Comparison of ENCODE assay signal across 1 cellular context in genomic region chr1:231395996-231396385, GRCh38.
TF ChIP-seq lines count a peak whose summit lies in the region.

No MANE protein-coding gene starts in this region.

TF ChIP-seq in SK-N-SH treated with all-trans-retinoic acid at 6 μM for 48 hours, 23 proteins besides CTCF, POLR2A, EP300 and RAD21 (continued from another document):
- no peak for TF ChIP-seq POU6F1 (CRISPR knock-in tag; IDR thresholded peaks at IDR 0.05; ENCODE audit: borderline replicate concordance, low read depth)
- no peak for TF ChIP-seq TCF4 (CRISPR knock-in tag; IDR thresholded peaks at IDR 0.05; ENCODE audit: borderline replicate concordance)
- no peak for TF ChIP-seq SNAI2 (CRISPR knock-in tag; IDR thresholded peaks at IDR 0.05)
- no peak for TF ChIP-seq PATZ1 (CRISPR knock-in tag; IDR thresholded peaks at IDR 0.05; ENCODE audit: borderline replicate concordance)
- TF ChIP-seq CREB5 (CRISPR knock-in tag; IDR thresholded peaks at IDR 0.05; ENCODE audit: low read depth), result no peak
- TF ChIP-seq OSR1 (CRISPR knock-in tag; IDR thresholded peaks at IDR 0.05), result no peak
